8 cellular contexts compared by ENCODE assay signal in the genomic region with DNA sequence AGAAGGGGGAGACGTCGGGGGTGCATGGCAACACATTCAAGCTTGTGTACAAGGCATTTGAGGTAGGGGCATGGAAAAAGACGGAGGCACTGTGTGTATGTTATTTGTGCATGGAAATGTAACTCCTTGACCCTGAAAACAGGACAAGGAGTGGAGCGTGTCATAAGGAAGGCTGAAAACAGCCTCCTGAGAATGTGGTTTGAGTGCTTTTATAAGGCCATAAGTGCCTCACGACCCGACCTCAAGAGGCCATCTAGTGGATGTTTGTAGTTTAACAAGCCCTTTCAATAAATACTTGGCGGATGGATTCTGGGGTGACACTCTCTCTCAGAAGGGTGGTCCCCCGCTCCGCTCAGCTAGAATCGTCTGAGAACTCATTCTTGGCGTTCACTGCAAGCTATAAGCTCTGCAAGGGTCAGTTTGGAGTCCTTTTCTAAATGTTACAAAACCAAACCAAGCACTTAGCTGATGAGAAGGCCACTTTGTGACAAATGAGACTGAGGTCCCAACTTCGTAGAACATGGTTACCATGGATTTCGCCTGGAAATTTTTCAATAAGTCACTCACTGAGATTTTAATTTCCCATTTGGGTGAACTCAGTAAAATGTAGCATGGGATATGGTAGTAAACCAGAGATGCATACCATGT. TPM values are rescaled to one million over a fixed set of nuclear protein-coding genes. Genes with fewer than 3 reads are reported as not detected.
A peak's percentile ranks its signal among the peaks of the same experiment; 100 is the strongest.
DNase-seq lines count a peak whose midpoint lies in the region; ATAC-seq and TF ChIP-seq lines count a peak whose summit lies in the region.

No MANE protein-coding gene starts in this region.

- H3K27me3 ChIP-seq in A673 (replicated peaks; ENCODE audit: insufficient read depth, low read depth, low read length, poor library complexity): no peaks in the 10 kb centered on the region

- peak; percentile 66 for TF ChIP-seq CTCF in A673 (conservative IDR thresholded peaks at IDR 0.05; ENCODE audit: low read depth, low read length)

- intact Hi-C loops in A673 (cut with micrococcal nuclease; ENCODE audit: unreplicated experiment): loop anchor here (2.0 to 10.0 kb wide), 4 partner anchors 36 to 237 kb away; partner anchors contain the start of gene CLCA2

- CTCF ChIA-PET in A673 (lab: Charles Lee): interaction anchor here (1.3 kb wide), 1 partner anchor 34 kb away, joined by 6 read pairs; no protein-coding TSS in a partner anchor

- no peak overlapping the region for H3K27ac ChIP-seq in A673 (ENCODE audit: low read depth, low read length, poor library complexity, severe bottlenecking)

- peak; percentile 57 for DNase-seq in A673 (ENCODE audit: low spot score)
- DNase-seq in ELR (ENCODE audit: low read depth): peak; percentile 61
- peak; percentile 28 for DNase-seq in Jurkat, Clone E6-1 (ENCODE audit: low read depth, low spot score)
- DNase-seq in astrocyte of the hippocampus (ENCODE audit: low read depth, low spot score): peak; percentile 11
- peak; percentile 47 for DNase-seq in medulla oblongata (ENCODE audit: extremely low spot score)
- no peak for DNase-seq in pons (ENCODE audit: low spot score)

- POLR2A ChIA-PET in A673 (lab: Charles Lee; ENCODE audit: low non-redundant PET): no interaction called here

- ATAC-seq in GM21737 (IDR thresholded peaks at IDR 0.05; ENCODE audit: unreplicated experiment) (no peak), GM19397 (IDR thresholded peaks at IDR 0.05; ENCODE audit: unreplicated experiment) (no peak)

- H3K4me3 ChIP-seq in A673 (ENCODE audit: low read depth, low read length, poor library complexity, severe bottlenecking): no peak overlapping the region
- no peak overlapping the region for H3K4me3 ChIP-seq in Jurkat, Clone E6-1 (ENCODE audit: low read length)

- H3K36me3 ChIP-seq in A673 (ENCODE audit: insufficient read depth, low read length, poor library complexity, severe bottlenecking): no peaks in the 10 kb centered on the region

- H3K4me1 ChIP-seq in A673 (ENCODE audit: insufficient read depth, low read length, poor library complexity, severe bottlenecking): no peaks in the 10 kb centered on the region

- BruUV-seq in A673 (replicated peaks; lab: Mats Ljungman, UMichigan): no TSS peak

- no peaks in the 10 kb centered on the region for H3K9me3 ChIP-seq in A673 (ENCODE audit: low read depth, low read length, poor library complexity, severe bottlenecking)

RNA-seq across cellular contexts. Expression of gene CLCA4, which starts 38.8 kb away (rescaled TPM):
- not detected in 2 replicates for total RNA-seq in A673 (2021)
- polyA plus RNA-seq in Jurkat, Clone E6-1 (2012; ENCODE audit: insufficient read depth, insufficient read length): not detected

RNA-seq across cellular contexts. Expression of gene CLCA1, which starts 39.3 kb away (rescaled TPM):
- total RNA-seq in A673 (2021): not detected in 2 replicates
- polyA plus RNA-seq in Jurkat, Clone E6-1 (2012; ENCODE audit: insufficient read depth, insufficient read length): not detected
